Comparison of ENCODE assay signal across 11 cellular contexts in the genomic region with DNA sequence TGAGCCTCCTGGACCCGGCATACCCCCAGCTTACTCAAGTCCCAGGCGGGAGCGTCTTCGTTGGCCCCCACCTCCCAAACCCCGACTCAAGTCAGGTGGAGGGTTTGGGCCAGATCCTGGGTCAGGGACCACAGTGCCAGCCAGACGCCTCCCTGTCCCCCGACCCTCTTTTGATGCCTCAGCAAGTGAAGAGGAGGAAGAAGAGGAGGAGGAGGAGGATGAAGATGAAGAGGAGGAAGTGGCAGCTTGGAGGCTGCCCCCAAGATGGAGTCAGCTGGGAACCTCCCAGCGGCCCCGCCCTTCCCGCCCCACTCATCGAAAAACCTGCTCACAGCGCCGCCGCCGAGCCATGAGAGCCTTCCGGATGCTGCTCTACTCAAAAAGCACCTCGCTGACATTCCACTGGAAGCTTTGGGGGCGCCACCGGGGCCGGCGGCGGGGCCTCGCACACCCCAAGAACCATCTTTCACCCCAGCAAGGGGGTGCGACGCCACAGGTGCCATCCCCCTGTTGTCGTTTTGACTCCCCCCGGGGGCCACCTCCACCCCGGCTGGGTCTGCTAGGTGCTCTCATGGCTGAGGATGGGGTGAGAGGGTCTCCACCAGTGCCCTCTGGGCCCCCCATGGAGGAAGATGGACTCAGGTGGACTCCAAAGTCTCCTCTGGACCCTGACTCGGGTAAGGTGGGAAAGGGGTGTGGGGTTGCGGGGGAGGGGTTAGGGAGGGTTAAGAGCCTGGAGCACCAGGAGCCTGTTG. TPM values are rescaled to one million over a fixed set of nuclear protein-coding genes. Genes with fewer than 3 reads are reported as not detected.
DNase-seq lines count a peak whose midpoint lies in the region; ATAC-seq and TF ChIP-seq lines count a peak whose summit lies in the region.
"Had no signal": no experiment of that assay in that cellular context is flagged by ENCODE, and none has a peak within 500 bp of the region (broad histone marks: within the 10 kb centered on the region; RNA-seq: fewer than 3 reads in every experiment).

No MANE protein-coding gene starts in this region.

- TF ChIP-seq CTCF in brain (conservative IDR thresholded peaks at IDR 0.05) (no peak), transverse colon (IDR thresholded peaks at IDR 0.05) (no peak)

- H3K9me3 Mint-ChIP-seq in brain = no peaks in the 10 kb centered on the region

- no peaks in the 10 kb centered on the region for H3K27me3 ChIP-seq in BLaER1
- no peaks in the 10 kb centered on the region for H3K27me3 ChIP-seq in HUES64 (ENCODE audit: insufficient read depth, low read length)
- H3K27me3 ChIP-seq in muscle layer of colon (ENCODE audit: control insufficient read depth in 1 of 2, insufficient read depth in 2 of 2, low read length in 2 of 2) = no peaks in the 10 kb centered on the region
- H3K27me3 ChIP-seq in transverse colon = no peaks in the 10 kb centered on the region

- H3K27ac Mint-ChIP-seq in brain = peak overlapping the region in 4 of 5 experiments; percentile 91 to 96 (median 94)

- H3K4me1 ChIP-seq in BLaER1 (peaks cover 49% of the 10 kb centered on the region), HUES64 (ENCODE audit: insufficient read depth, low read length) (peaks cover 26% of the 10 kb centered on the region), muscle layer of colon (ENCODE audit: insufficient read depth, low read length) (peaks cover 46% of the 10 kb centered on the region), transverse colon (peaks cover 36 to 49% (median 47%) of the 10 kb centered on the region in 4 donors)

- H3K9me3 ChIP-seq in BLaER1 (no peaks in the 10 kb centered on the region), HUES64 (ENCODE audit: insufficient read depth, low read depth, low read length) (no peaks in the 10 kb centered on the region), muscle layer of colon (ENCODE audit: low read length) (no peaks in the 10 kb centered on the region), transverse colon (no peaks in the 10 kb centered on the region)

- H3K4me2 ChIP-seq in BLaER1 = peak overlapping the region; percentile 100

- WGBS in HUES64 = 94% methylated on average over 30 of the region's 30 CpGs
- 90% methylated on average over 30 of the region's 30 CpGs; no CpG with 5 or more reads in 1 of the 2 donors for WGBS in transverse colon (ENCODE audit: low coverage in 1 of 2), 2 donors

- intact Hi-C loops in transverse colon (cut with DNase I; ENCODE audit: low total_unique reads) = no loop called here

- peak overlapping the region; percentile 92 to 99 (median 95) for H3K4me3 Mint-ChIP-seq in brain

- H3K4me3 ChIP-seq in BLaER1 (peak overlapping the region; percentile 94), HUES64 (ENCODE audit: low read length) (peak overlapping the region; percentile 70), muscle layer of colon (ENCODE audit: low read depth in 1 of 2, low read length in 2 of 2) (peak overlapping the region in 1 of 2 donors; percentile 75), transverse colon (peak overlapping the region in 1 of 4 donors; percentile 98)

- H3K36me3 ChIP-seq in BLaER1 = peaks cover 50% of the 10 kb centered on the region
- H3K36me3 ChIP-seq in HUES64 (ENCODE audit: insufficient read depth, low read length) = peaks cover 42% of the 10 kb centered on the region
- peaks cover 37% of the 10 kb centered on the region for H3K36me3 ChIP-seq in muscle layer of colon (ENCODE audit: insufficient read depth, low read length)
- peaks cover 0 to 26% (median 13%) of the 10 kb centered on the region in 4 donors for H3K36me3 ChIP-seq in transverse colon

- H3K4me1 Mint-ChIP-seq in brain = peaks cover 49% of the 10 kb centered on the region

- no peak for TF ChIP-seq EP300 in transverse colon (IDR thresholded peaks at IDR 0.05; ENCODE audit: low read depth)

- in situ Hi-C loops in transverse colon (cut with MboI; ENCODE audit: low pct_ligation_motif_present in 1 of 4, low pct_unique_long_range_greater_than_20kb in 1 of 4, low sequenced_read_pairs in 3 of 4) = no loop called here

- no peak for ATAC-seq in HG03342 (IDR thresholded peaks at IDR 0.05; ENCODE audit: unreplicated experiment)

- no peak for DNase-seq in COLO668 (lab: John Stamatoyannopoulos, UW; ENCODE audit: unreplicated experiment)
- DNase-seq in transverse colon = no peak
- DNase-seq in NCI-H1436 treated with DMSO at 0.1 percent for 48 hours (lab: John Stamatoyannopoulos, UW) = no peak
- DNase-seq: GOT3; SHP77 treated with DMSO at 0.1 percent for 48 hours; stimulated activated CD4-positive, alpha-beta T cell treated with anti-CD3 and anti-CD28 coated beads, Interleukin-4, amount 100 ng/mL, for 1 hour had no signal

- H3K27me3 Mint-ChIP-seq in brain = peaks cover 13% of the 10 kb centered on the region

- H3K27ac ChIP-seq in BLaER1 (peak overlapping the region; percentile 94; the same call in 1 of the 2 replicates), HUES64 (ENCODE audit: low read depth, low read length) (no peak overlapping the region; the same call in 1 of the 2 replicates), muscle layer of colon (ENCODE audit: low read depth, low read length) (no peak overlapping the region), transverse colon (peak overlapping the region in 1 of 4 donors; percentile 98)

- H3K36me3 Mint-ChIP-seq in brain = peaks cover 33% of the 10 kb centered on the region

- H3K9ac ChIP-seq in BLaER1 = peak overlapping the region; percentile 96
- H3K9ac ChIP-seq in HUES64 (ENCODE audit: low read depth, low read length) = no peak overlapping the region
- H3K9ac ChIP-seq in muscle layer of colon (ENCODE audit: low read length) = peak overlapping the region; percentile 81

- peaks cover 27% of the 10 kb centered on the region for H4K20me1 ChIP-seq in BLaER1

- TF ChIP-seq POLR2A in transverse colon (IDR thresholded peaks at IDR 0.05) = no peak

RNA-seq across cellular contexts. Expression of a gene that starts 1.6 kb away (rescaled TPM):
- polyA plus RNA-seq in HUES64 (2013, experiment 1 of 2) = 87.8 TPM
- 85.4 TPM for polyA plus RNA-seq in HUES64 (2013, experiment 2 of 2)
- polyA plus RNA-seq in brain (ENCODE audit: insufficient read depth, low read depth, low replicate concordance) = 125 TPM
- total RNA-seq in transverse colon = 100 to 1,000 TPM in 1 of 4 donors, 10 to 100 TPM in 3; 37.0 to 159 (median 45.2) TPM

RNA-seq across cellular contexts. Expression of a gene that starts 4.7 kb away (rescaled TPM):
- 1.7 TPM for polyA plus RNA-seq in HUES64 (2013, experiment 1 of 2)
- polyA plus RNA-seq in HUES64 (2013, experiment 2 of 2) = 1.6 TPM
- polyA plus RNA-seq in brain (ENCODE audit: insufficient read depth, low read depth, low replicate concordance) = 17.3 TPM
- 10 to 100 TPM; 19.7 to 94.3 (median 59.8) TPM for total RNA-seq in transverse colon

RNA-seq across cellular contexts. Expression of a gene that starts 14.4 kb away (rescaled TPM):
- 2.7 TPM for polyA plus RNA-seq in HUES64 (2013, experiment 1 of 2)
- 3.7 TPM for polyA plus RNA-seq in HUES64 (2013, experiment 2 of 2)
- 34.5 TPM for polyA plus RNA-seq in brain (ENCODE audit: insufficient read depth, low read depth, low replicate concordance)
- 10 to 100 TPM; 20.8 to 53.1 (median 31.5) TPM for total RNA-seq in transverse colon

RNA-seq across cellular contexts. Expression of a gene that starts 16.1 kb away (rescaled TPM):
- not detected for polyA plus RNA-seq in HUES64 (2013, experiment 1 of 2)
- 0.13 TPM for polyA plus RNA-seq in HUES64 (2013, experiment 2 of 2)
- polyA plus RNA-seq in brain (ENCODE audit: insufficient read depth, low read depth, low replicate concordance) = 23.2 TPM
- total RNA-seq in transverse colon = 100 to 1,000 TPM in 1 of 4 donors, 10 to 100 TPM in 2, 1 to 10 TPM in 1; 3.8 to 102 (median 35.1) TPM

RNA-seq across cellular contexts. Expression of a gene that starts 20.4 kb away (rescaled TPM):
- 59.3 TPM for polyA plus RNA-seq in HUES64 (2013, experiment 1 of 2)
- 53.6 TPM for polyA plus RNA-seq in HUES64 (2013, experiment 2 of 2)
- polyA plus RNA-seq in brain (ENCODE audit: insufficient read depth, low read depth, low replicate concordance) = 148 TPM
- 100 to 1,000 TPM in 3 of 4 donors, 10 to 100 TPM in 1; 97.9 to 312 (median 157) TPM for total RNA-seq in transverse colon
